23 cellular contexts compared by ENCODE assay signal in the genomic region with DNA sequence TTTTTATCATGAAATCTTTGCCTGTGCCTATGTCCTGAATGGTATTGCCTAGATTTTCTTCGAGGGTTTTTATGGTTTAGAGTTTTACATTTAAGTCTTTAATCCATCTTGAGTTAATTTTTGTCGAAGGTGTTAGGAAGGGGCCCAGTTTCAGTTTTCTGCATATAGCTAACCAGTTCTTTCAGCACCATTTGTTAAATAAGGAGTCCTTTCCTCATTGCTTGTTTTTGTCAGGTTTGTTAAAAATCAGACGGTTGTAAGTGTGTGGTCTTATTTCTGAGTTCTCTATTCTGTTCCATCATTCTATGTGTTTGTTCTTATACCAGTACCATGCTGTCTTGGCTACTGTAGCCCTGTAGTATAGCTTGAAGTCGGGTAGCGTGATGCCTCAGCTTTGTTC.
"Had no signal": no experiment of that assay in that cellular context is flagged by ENCODE, and none has a peak within 500 bp of the region (broad histone marks: within the 10 kb centered on the region; RNA-seq: fewer than 3 reads in every experiment).

No MANE protein-coding gene starts in this region.

- H3K4me1 ChIP-seq: esophagus muscularis mucosa, gastroesophageal sphincter, left lung, lower lobe of right lung had no signal

- H3K4me2 ChIP-seq: hepatocyte had no signal

- H3K27ac ChIP-seq: coronary artery, dorsolateral prefrontal cortex, esophagus muscularis mucosa, foreskin keratinocyte, gastroesophageal sphincter, heart left ventricle, hepatocyte, left lung, lower lobe of right lung had no signal

- DNase-seq: dermis blood vessel endothelial cell; dorsolateral prefrontal cortex; effector CD4-positive, alpha-beta T cell; effector memory CD4-positive, alpha-beta T cell; foreskin keratinocyte; heart left ventricle; hypothalamus; immature natural killer cell; islet precursor cell; kidney; kidney glomerular epithelial cell; left lung; left ventricle myocardium superior; lower lobe of right lung; mesendoderm; midbrain had no signal

- ATAC-seq: foreskin keratinocyte, gastroesophageal sphincter, heart left ventricle, left lung, left ventricle myocardium superior, lower lobe of right lung had no signal

- H3K4me3 ChIP-seq: coronary artery, dorsolateral prefrontal cortex, esophagus muscularis mucosa, gastroesophageal sphincter, heart left ventricle, hepatocyte, left lung, lower lobe of right lung had no signal

- H3K4me3 Mint-ChIP-seq: immature natural killer cell had no signal

- H3K9me3 ChIP-seq: esophagus muscularis mucosa had no signal

- FAIRE-seq: colon, endothelial cell of umbilical vein, frontal cortex, kidney had no signal
